Comparison of ENCODE assay signal across 33 cellular contexts in the genomic region with DNA sequence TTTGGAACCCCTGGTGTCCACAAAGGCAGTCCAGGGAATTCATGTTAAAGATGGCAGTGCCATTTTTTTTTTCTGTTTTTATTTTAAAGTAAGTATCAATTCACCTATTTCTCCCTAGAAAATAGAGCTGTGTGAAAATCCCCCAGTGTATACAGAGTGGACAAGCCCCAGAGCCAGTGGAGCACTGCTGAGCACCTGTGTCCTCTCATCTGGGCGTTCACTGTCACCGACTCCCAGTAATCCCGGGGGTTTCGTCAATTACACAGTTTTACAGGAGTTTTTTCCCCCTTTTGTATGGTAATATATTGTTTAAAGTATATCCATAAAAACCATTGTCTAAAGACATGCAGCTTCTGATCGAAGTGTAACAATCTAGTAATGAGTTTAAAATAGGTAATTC.
"Had no signal": no experiment of that assay in that cellular context is flagged by ENCODE, and none has a peak within 500 bp of the region (broad histone marks: within the 10 kb centered on the region; RNA-seq: fewer than 3 reads in every experiment).

No MANE protein-coding gene starts in this region.

- H3K27ac Mint-ChIP-seq: activated CD4-positive, alpha-beta memory T cell treated with anti-CD3 and anti-CD28 coated beads, Interleukin-2, amount 10 ng/mL, durations not matched to agents 7 days and 5 days; activated CD4-positive, alpha-beta T cell treated with anti-CD3 and anti-CD28 coated beads for 36 hours; activated CD8-positive, alpha-beta memory T cell treated with anti-CD3 and anti-CD28 coated beads, Interleukin-2, amount 10 ng/mL, durations not matched to agents 7 days and 5 days; activated CD8-positive, alpha-beta T cell treated with anti-CD3 and anti-CD28 coated beads, Interleukin-2, amount 10 ng/mL, durations not matched to agents 7 days and 5 days; activated naive CD4-positive, alpha-beta T cell treated with anti-CD3 and anti-CD28 coated beads for 36 hours; activated naive CD4-positive, alpha-beta T cell treated with anti-CD3 and anti-CD28 coated beads, Interleukin-2, amount 50 U/mL, for 72 hours; activated naive CD8-positive, alpha-beta T cell treated with anti-CD3 and anti-CD28 coated beads for 36 hours; activated T-cell treated with anti-CD3 and anti-CD28 coated beads, Interleukin-2, amount 50 U/mL, for 24 hours; activated T-helper 17 cell treated with anti-CD3 and anti-CD28 coated beads, Interleukin-2, amount 50 U/mL, for 72 hours; T-helper 1 cell treated with Interleukin-12 subunit alpha and Interleukin-12 subunit beta and Interleukin-4 antibody, amounts not matched to agents 30 μg/mL and 1 μg/mL, for 36 hours; T-helper 2 cell treated with Interferon-gamma antibody and Interleukin-4, amounts not matched to agents 5 μg/mL and 100 μg/mL, for 36 hours had no signal

- H3K36me3 Mint-ChIP-seq: WTC11 had no signal

- H3K27me3 Mint-ChIP-seq: activated CD4-positive, alpha-beta memory T cell treated with anti-CD3 and anti-CD28 coated beads, Interleukin-2, amount 10 ng/mL, durations not matched to agents 7 days and 5 days; activated CD4-positive, alpha-beta T cell treated with anti-CD3 and anti-CD28 coated beads for 36 hours; activated CD8-positive, alpha-beta memory T cell treated with anti-CD3 and anti-CD28 coated beads, Interleukin-2, amount 10 ng/mL, durations not matched to agents 7 days and 5 days; activated naive CD8-positive, alpha-beta T cell treated with anti-CD3 and anti-CD28 coated beads for 36 hours; activated T-cell treated with anti-CD3 and anti-CD28 coated beads, Interleukin-2, amount 50 U/mL, for 24 hours; activated T-helper 17 cell treated with anti-CD3 and anti-CD28 coated beads, Interleukin-2, amount 50 U/mL, for 72 hours had no signal

- H3K9me3 Mint-ChIP-seq: activated CD4-positive, alpha-beta memory T cell treated with anti-CD3 and anti-CD28 coated beads, Interleukin-2, amount 10 ng/mL, durations not matched to agents 7 days and 5 days; activated naive CD4-positive, alpha-beta T cell treated with anti-CD3 and anti-CD28 coated beads for 36 hours; activated naive CD4-positive, alpha-beta T cell treated with anti-CD3 and anti-CD28 coated beads, Interleukin-2, amount 50 U/mL, for 72 hours; activated naive CD8-positive, alpha-beta T cell treated with anti-CD3 and anti-CD28 coated beads for 36 hours; activated T-cell treated with anti-CD3 and anti-CD28 coated beads, Interleukin-2, amount 50 U/mL, for 24 hours; activated T-helper 17 cell treated with anti-CD3 and anti-CD28 coated beads, Interleukin-2, amount 50 U/mL, for 72 hours; T-helper 1 cell treated with Interleukin-12 subunit alpha and Interleukin-12 subunit beta and Interleukin-4 antibody, amounts not matched to agents 30 μg/mL and 1 μg/mL, for 36 hours; T-helper 2 cell treated with Interferon-gamma antibody and Interleukin-4, amounts not matched to agents 5 μg/mL and 100 μg/mL, for 36 hours had no signal

- H3K4me3 Mint-ChIP-seq: activated CD4-positive, alpha-beta memory T cell treated with anti-CD3 and anti-CD28 coated beads, Interleukin-2, amount 10 ng/mL, durations not matched to agents 7 days and 5 days; activated CD4-positive, alpha-beta T cell treated with anti-CD3 and anti-CD28 coated beads for 36 hours; activated CD8-positive, alpha-beta memory T cell treated with anti-CD3 and anti-CD28 coated beads, Interleukin-2, amount 10 ng/mL, durations not matched to agents 7 days and 5 days; activated CD8-positive, alpha-beta T cell treated with anti-CD3 and anti-CD28 coated beads, Interleukin-2, amount 10 ng/mL, durations not matched to agents 7 days and 5 days; activated naive CD4-positive, alpha-beta T cell treated with anti-CD3 and anti-CD28 coated beads for 36 hours; activated naive CD8-positive, alpha-beta T cell treated with anti-CD3 and anti-CD28 coated beads for 36 hours; activated T-cell treated with anti-CD3 and anti-CD28 coated beads, Interleukin-2, amount 50 U/mL, for 24 hours; activated T-helper 17 cell treated with anti-CD3 and anti-CD28 coated beads, Interleukin-2, amount 50 U/mL, for 72 hours; T-helper 1 cell treated with Interleukin-12 subunit alpha and Interleukin-12 subunit beta and Interleukin-4 antibody, amounts not matched to agents 30 μg/mL and 1 μg/mL, for 36 hours; T-helper 2 cell treated with Interferon-gamma antibody and Interleukin-4, amounts not matched to agents 5 μg/mL and 100 μg/mL, for 36 hours; WTC11 had no signal

- DNase-seq: activated CD4-positive, alpha-beta memory T cell treated with anti-CD3 and anti-CD28 coated beads, Interleukin-2, amount 10 ng/mL, durations not matched to agents 7 days and 5 days; activated CD4-positive, alpha-beta T cell treated with anti-CD3 and anti-CD28 coated beads for 1 hour; activated CD4-positive, alpha-beta T cell treated with anti-CD3 and anti-CD28 coated beads for 36 hours; activated CD4-positive, alpha-beta T cell treated with anti-CD3 and anti-CD28 coated beads for 48 hours; activated CD4-positive, alpha-beta T cell treated with anti-CD3 and anti-CD28 coated beads, Interleukin-2, amount 50 U/mL, for 1 hour; activated CD4-positive, alpha-beta T cell treated with anti-CD3 and anti-CD28 coated beads, Interleukin-2, amount 50 U/mL, for 48 hours; activated CD4-positive, CD25-positive, alpha-beta regulatory T cell; activated CD8-positive, alpha-beta memory T cell treated with anti-CD3 and anti-CD28 coated beads for 24 hours; activated CD8-positive, alpha-beta memory T cell treated with anti-CD3 and anti-CD28 coated beads, Interleukin-2, amount 10 ng/mL, durations not matched to agents 7 days and 5 days; activated CD8-positive, alpha-beta memory T cell treated with anti-CD3 and anti-CD28 coated beads, Interleukin-2, amount 50 U/mL, for 48 hours; activated CD8-positive, alpha-beta T cell treated with anti-CD3 and anti-CD28 coated beads, Interleukin-2, amount 10 ng/mL, durations not matched to agents 7 days and 5 days; activated effector memory CD4-positive, alpha-beta T cell treated with anti-CD3 and anti-CD28 coated beads, Interleukin-2, amount 50 U/mL, for 16 hours; activated gamma-delta T cell treated with Interleukin-2 at 50 U/mL for 16 hours; activated naive CD4-positive, alpha-beta T cell; activated naive CD4-positive, alpha-beta T cell treated with anti-CD3 and anti-CD28 coated beads for 36 hours; activated naive CD4-positive, alpha-beta T cell treated with anti-CD3 and anti-CD28 coated beads, Interleukin-2, amount 50 U/mL, for 16 hours; activated naive CD8-positive, alpha-beta T cell treated with anti-CD3 and anti-CD28 coated beads for 36 hours; activated T-cell treated with anti-CD3 and anti-CD28 coated beads, Interleukin-2, amount 50 U/mL, for 24 hours; activated T-cell treated with anti-CD3 and anti-CD28 coated beads, Interleukin-2, amount 50 U/mL, for 48 hours; adrenal gland; amniotic stem cell; aorta; body of pancreas; brain microvascular endothelial cell; central memory CD4-positive, alpha-beta T cell; T-helper 1 cell; T-helper 2 cell; T-helper 9 cell had no signal

- H3K4me1 Mint-ChIP-seq: activated naive CD8-positive, alpha-beta T cell treated with anti-CD3 and anti-CD28 coated beads for 36 hours had no signal
